10 cellular contexts compared by ENCODE assay signal in the genomic region with DNA sequence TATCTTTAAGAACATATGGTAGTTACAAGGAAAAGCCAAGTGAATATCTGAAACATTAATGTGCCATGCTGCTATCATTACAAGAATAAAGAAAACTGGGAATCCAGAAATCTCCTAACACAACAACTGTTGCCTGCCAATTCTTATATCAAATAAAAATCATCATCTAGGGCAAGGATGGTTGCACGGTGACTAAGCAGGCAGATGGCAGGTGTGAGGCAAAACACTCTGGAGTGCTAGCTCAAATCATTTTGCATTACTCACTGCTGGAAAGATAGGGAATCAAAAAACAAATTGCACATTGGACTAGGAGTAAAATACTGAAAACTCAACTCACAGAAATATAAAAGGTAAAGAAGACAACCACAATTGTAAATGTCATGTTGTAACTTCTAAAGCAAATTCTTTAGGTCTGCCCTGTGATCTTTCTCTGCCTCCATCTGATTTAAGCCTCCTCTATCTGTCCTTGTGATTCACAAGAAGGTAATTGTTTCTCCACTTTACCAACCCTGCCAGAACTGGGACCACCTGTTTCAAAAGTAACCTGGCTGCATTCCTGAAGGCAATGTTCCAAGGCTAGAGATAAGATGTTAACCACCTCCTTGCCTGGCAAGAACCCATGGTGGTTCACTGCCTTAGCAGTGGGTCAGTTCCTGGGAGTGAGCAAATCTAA. TPM values are rescaled to one million over a fixed set of nuclear protein-coding genes. Genes with fewer than 3 reads are reported as not detected.
DNase-seq lines count a peak whose midpoint lies in the region; ATAC-seq, FAIRE-seq and TF ChIP-seq lines count a peak whose summit lies in the region.
"Had no signal": no experiment of that assay in that cellular context is flagged by ENCODE, and none has a peak within 500 bp of the region (broad histone marks: within the 10 kb centered on the region; RNA-seq: fewer than 3 reads in every experiment).

No MANE protein-coding gene starts in this region.

- no peak overlapping the region for H2AK5ac ChIP-seq in H1 (ENCODE audit: low read depth, low read length)

- H3K23me2 ChIP-seq in H1 (ENCODE audit: low read depth, low read length): no peaks in the 10 kb centered on the region; the same call in 1 of the 2 replicates

- 74% methylated on average over 1 of the region's 1 CpG; no CpG with 5 or more reads in 1 of the 2 experiments for WGBS in H1 (ENCODE audit: extremely low coverage in 1 of 2, insufficient coverage in 1 of 2, insufficient read length in 1 of 2, insufficient replicate concordance in 2 of 2, low coverage in 1 of 2, low lambda C conversion rate in 2 of 2, missing lambda C conversion rate in 1 of 2), 2 experiments
- 8 to 10% methylated on average over 1 of the region's 1 CpG for WGBS in pancreas, 2 donors
- WGBS in spleen, 5 donors: 83 to 91% (median 86%) methylated on average over 1 of the region's 1 CpG
- 37 to 41% methylated on average over 1 of the region's 1 CpG for WGBS in lower leg skin, 2 donors

- no peaks in the 10 kb centered on the region for H4K20me1 ChIP-seq in H1 (replicated peaks in 1 of 2; ENCODE audit: control insufficient read depth in 1 of 2, insufficient read depth in 2 of 2, low read length in 2 of 2)

- H3K23ac ChIP-seq in H1 (ENCODE audit: insufficient read length): no peak overlapping the region

- ATAC-seq in GM18858 (IDR thresholded peaks at IDR 0.05; ENCODE audit: unreplicated experiment) (peak; percentile 9), pancreas (peak; percentile 84 to 95 (median 88))

- peak; percentile 79 for DNase-seq in NCI-H2029 (lab: John Stamatoyannopoulos, UW)
- peak in 1 of 2 experiments; percentile 60 for DNase-seq in H1 (ENCODE audit: low read depth in 1 of 2, low spot score in 2 of 2)
- DNase-seq in pancreas: peak in 3 of 6 donors; percentile 55 to 70 (median 68)
- no peak for DNase-seq in NCI-H82 (lab: John Stamatoyannopoulos, UW)
- no peak for DNase-seq in spleen
- no peak for DNase-seq in lower leg skin (ENCODE audit: low spot score in 2 of 2)
- DNase-seq in T-helper 9 cell: no peak
- DNase-seq: heart right ventricle had no signal

- H3K9me3 ChIP-seq in H1 (ENCODE audit: insufficient read depth in 2 of 2, low read depth in 1 of 2, low read length in 1 of 2) (no peaks in the 10 kb centered on the region), pancreas (no peaks in the 10 kb centered on the region), spleen (no peaks in the 10 kb centered on the region)
- H3K9me3 ChIP-seq: heart right ventricle had no signal

- H3K27ac ChIP-seq in H1 (ENCODE audit: low read depth, low read length) (peak overlapping the region; percentile 51), pancreas (peak overlapping the region; percentile 18 to 78 (median 48)), spleen (no peak overlapping the region)
- H3K27ac ChIP-seq: heart right ventricle had no signal

- peak in 1 of 2 experiments; percentile 27; a peak in 1 of 3 replicates for TF ChIP-seq POLR2A in H1 (IDR thresholded peaks at IDR 0.05; ENCODE audit: control extremely low read depth in 1 of 2, low read depth in 2 of 2, low read length in 2 of 2)
- no peak for TF ChIP-seq POLR2A in spleen (IDR thresholded peaks at IDR 0.05)
- no peak for TF ChIP-seq POLR2A in lower leg skin (IDR thresholded peaks at IDR 0.05)

- peak overlapping the region; percentile 19 to 44 for H3K4me2 ChIP-seq in H1 (ENCODE audit: insufficient read depth in 1 of 2, low read depth in 2 of 2, low read length in 2 of 2)

- H3K18ac ChIP-seq in H1 (ENCODE audit: extremely low read depth, low read length): peak overlapping the region; percentile 61; the same call in 1 of the 2 replicates

- no peak overlapping the region for H2AFZ ChIP-seq in H1 (ENCODE audit: low read length)

- peak overlapping the region in 1 of 4 experiments; percentile 30; a peak in 1 of 8 replicates for H3K4me3 ChIP-seq in H1 (ENCODE audit: extremely low read depth in 1 of 4, insufficient read depth in 2 of 4, low read depth in 3 of 4, low read length in 4 of 4)
- peak overlapping the region in 2 of 4 donors; percentile 21 to 28 for H3K4me3 ChIP-seq in pancreas
- no peak overlapping the region for H3K4me3 ChIP-seq in spleen
- no peak overlapping the region for H3K4me3 ChIP-seq in lower leg skin (ENCODE audit: low read depth, poor library complexity, severe bottlenecking)

- CTCF ChIA-PET in H1 (lab: Charles Lee; ENCODE audit: partially characterized antibody): interaction anchor here (0.6 to 1.9 kb wide), 17 partner anchors 8 to 119 kb away, joined by 3 to 9 read pairs (median 4); no protein-coding TSS in a partner anchor

- H4K91ac ChIP-seq in H1 (replicated peaks; ENCODE audit: insufficient read length, low read length): peak overlapping the region; percentile 63

- no peak overlapping the region for H2BK120ac ChIP-seq in H1 (replicated peaks; ENCODE audit: low read depth, low read length)

- intact Hi-C loops in pancreas (cut with DNase I): loop anchor here in 1 of 3 donors (10.0 kb wide), 1 partner anchor 145 kb away; no protein-coding TSS in a partner anchor
- intact Hi-C loops in spleen (cut with DNase I; ENCODE audit: low total_unique reads): no loop called here
- intact Hi-C loops in lower leg skin (cut with DNase I; ENCODE audit: low total_unique reads): no loop called here

- H3K4me1 ChIP-seq in H1 (replicated peaks in 1 of 4; ENCODE audit: control insufficient read depth in 3 of 4, insufficient read depth in 4 of 4, low read length in 3 of 4) (peaks cover 4 to 16% (median 10%) of the 10 kb centered on the region in 4 experiments; a peak in 4 of 7 replicates), pancreas (peaks cover 7 to 15% (median 11%) of the 10 kb centered on the region in 3 donors), spleen (peaks cover 0 to 9% (median 5%) of the 10 kb centered on the region in 6 donors)

- no peak overlapping the region for H2BK15ac ChIP-seq in H1 (ENCODE audit: low read length)

- peak overlapping the region; percentile 55 for H4K5ac ChIP-seq in H1 (ENCODE audit: insufficient read length, low read depth, low read length)

- peak in 1 of 2 experiments; percentile 80; a peak in 2 of 3 replicates for TF ChIP-seq EP300 in H1 (IDR thresholded peaks at IDR 0.05; ENCODE audit: borderline replicate concordance in 1 of 2, low read depth in 2 of 2, low read length in 2 of 2)

- no peak for TF ChIP-seq RAD21 in H1 (IDR thresholded peaks at IDR 0.05 in 1 of 2, conservative IDR thresholded peaks at IDR 0.05 in 1 of 2; ENCODE audit: low read depth in 2 of 2, low read length in 2 of 2)

- H3K9ac ChIP-seq in H1 (replicated peaks in 1 of 4; ENCODE audit: extremely low read depth in 1 of 4, low read depth in 3 of 4, low read length in 3 of 4): no peak overlapping the region

- H3K27me3 ChIP-seq in H1 (replicated peaks in 1 of 4; ENCODE audit: control insufficient read depth in 3 of 4, extremely low read depth in 1 of 4, insufficient read depth in 3 of 4, low read length in 3 of 4) (no peaks in the 10 kb centered on the region), pancreas (no peaks in the 10 kb centered on the region), spleen (replicated peaks in 1 of 7) (no peaks in the 10 kb centered on the region)
- H3K27me3 ChIP-seq: heart right ventricle had no signal

- H3K79me2 ChIP-seq in H1 (ENCODE audit: control insufficient read depth in 1 of 2, insufficient read depth in 2 of 2, low read length in 2 of 2): no peaks in the 10 kb centered on the region

- H4K8ac ChIP-seq in H1 (ENCODE audit: extremely low read depth, insufficient read depth, low read length): no peak overlapping the region

- no peak overlapping the region for H3K14ac ChIP-seq in H1 (ENCODE audit: insufficient read length)

- POLR2A ChIA-PET in H1 (lab: Charles Lee; ENCODE audit: partially characterized antibody): interaction anchor here (1.1 kb wide), 1 partner anchor 33 kb away, joined by 5 read pairs; a partner anchor contains a TSS

- H3K36me3 ChIP-seq in H1 (ENCODE audit: control insufficient read depth in 2 of 4, insufficient read depth in 4 of 4, low read length in 3 of 4) (no peaks in the 10 kb centered on the region), pancreas (no peaks in the 10 kb centered on the region), spleen (no peaks in the 10 kb centered on the region)
- H3K36me3 ChIP-seq: heart right ventricle had no signal

- no peak overlapping the region for H2BK12ac ChIP-seq in H1 (ENCODE audit: low read depth, low read length)

- no peak overlapping the region for H3K56ac ChIP-seq in H1 (replicated peaks; ENCODE audit: insufficient read length, low read depth, low read length)

- TF ChIP-seq CTCF in H1 (IDR thresholded peaks at IDR 0.05; ENCODE audit: control extremely low read depth in 1 of 3, insufficient read depth in 1 of 3, low read depth in 1 of 3, low read length in 3 of 3) (no peak), pancreas (IDR thresholded peaks at IDR 0.05) (no peak), spleen (IDR thresholded peaks at IDR 0.05 in 8 of 11, conservative IDR thresholded peaks at IDR 0.05 in 3 of 11) (no peak), lower leg skin (IDR thresholded peaks at IDR 0.05) (no peak)

- peak overlapping the region; percentile 53; the same call in 1 of the 2 replicates for H2BK5ac ChIP-seq in H1 (ENCODE audit: low read depth, low read length)

- no peaks in the 10 kb centered on the region for H3K79me1 ChIP-seq in H1 (ENCODE audit: low read depth, low read length)

- FAIRE-seq in H1 (lab: Jason Lieb, UNC): peak; percentile 95
- no peak for FAIRE-seq in pancreas (lab: Jason Lieb, UNC)
- FAIRE-seq: GM18507 had no signal

- H2BK20ac ChIP-seq in H1 (ENCODE audit: low read length): no peak overlapping the region

- H3K4ac ChIP-seq in H1 (replicated peaks; ENCODE audit: insufficient read length, low read depth, low read length): no peak overlapping the region

TF ChIP-seq in H1, 55 proteins besides CTCF, POLR2A, EP300 and RAD21 (continues in another document):
- no peak for TF ChIP-seq GTF2F1 (IDR thresholded peaks at IDR 0.05; ENCODE audit: borderline replicate concordance, low read depth, low read length)
- 0 out of 4 replicates have a peak, but pooled peaks have one; percentile 46 to 61 for TF ChIP-seq HDAC2 (IDR thresholded peaks at IDR 0.05; ENCODE audit: borderline replicate concordance in 1 of 2, low read depth in 2 of 2, low read length in 2 of 2)
- TF ChIP-seq GABPA (IDR thresholded peaks at IDR 0.05; ENCODE audit: borderline replicate concordance, insufficient read depth, low read length): no peak

RNA-seq across cellular contexts. Expression of a gene that starts 33.0 kb away (rescaled TPM):
- total RNA-seq in H1 (2021; fragmentation: NEBNext Ultra II Directional; extraction: Animal tissue kit (Norgen Biotek cat#: 25700)): 3.6 TPM in 2 replicates
- polyA plus RNA-seq in H1 (2011; rRNA removed): 0.16 and 0.44 TPM in 2 replicates
- 0.81 TPM for polyA plus RNA-seq in H1 (2011; cell fraction: cytosol; rRNA removed)
- 0.29 TPM for polyA plus RNA-seq in H1 (2011; cell fraction: nucleus; rRNA removed)
- polyA plus RNA-seq in H1 (2012, experiment 1 of 2): 0.74 to 1.6 TPM (median 1.2 TPM) in 4 replicates
- 0.10 TPM for polyA plus RNA-seq in H1 (2012, experiment 2 of 2)
- polyA plus RNA-seq in H1 (2013, experiment 1 of 2): 2.1 TPM
- 1.8 TPM for polyA plus RNA-seq in H1 (2013, experiment 2 of 2)
- polyA minus RNA-seq in H1 (2011; rRNA and poly(A)+ RNA removed): 1.4 and 1.9 TPM in 2 replicates
- 2.1 TPM for polyA minus RNA-seq in H1 (2011; cell fraction: cytosol; rRNA and poly(A)+ RNA removed)
- 5.2 TPM for polyA minus RNA-seq in H1 (2011; cell fraction: nucleus; rRNA and poly(A)+ RNA removed)
- total RNA-seq in pancreas: 1 to 10 TPM; 1.8 to 7.9 (median 2.6) TPM
- polyA plus RNA-seq in pancreas: 1 to 10 TPM; 1.3 to 2.9 TPM
- 1 to 10 TPM; 1.7 to 3.5 (median 2.3) TPM for total RNA-seq in spleen
- under 1 TPM; 0.43 to 0.51 (median 0.50) TPM for polyA plus RNA-seq in spleen
- total RNA-seq in lower leg skin: 1 to 10 TPM; 1.8 to 2.8 (median 2.2) TPM

Comparison
In these comparisons a context has a peak if more than half of its experiments do, and no peak if none do; other contexts are left out.
1. H3K27ac ChIP-seq: peak in H1 (single experiment) and pancreas (4 of 4); none in spleen (0 of 8).